9 cellular contexts compared by ENCODE assay signal in the genomic region with DNA sequence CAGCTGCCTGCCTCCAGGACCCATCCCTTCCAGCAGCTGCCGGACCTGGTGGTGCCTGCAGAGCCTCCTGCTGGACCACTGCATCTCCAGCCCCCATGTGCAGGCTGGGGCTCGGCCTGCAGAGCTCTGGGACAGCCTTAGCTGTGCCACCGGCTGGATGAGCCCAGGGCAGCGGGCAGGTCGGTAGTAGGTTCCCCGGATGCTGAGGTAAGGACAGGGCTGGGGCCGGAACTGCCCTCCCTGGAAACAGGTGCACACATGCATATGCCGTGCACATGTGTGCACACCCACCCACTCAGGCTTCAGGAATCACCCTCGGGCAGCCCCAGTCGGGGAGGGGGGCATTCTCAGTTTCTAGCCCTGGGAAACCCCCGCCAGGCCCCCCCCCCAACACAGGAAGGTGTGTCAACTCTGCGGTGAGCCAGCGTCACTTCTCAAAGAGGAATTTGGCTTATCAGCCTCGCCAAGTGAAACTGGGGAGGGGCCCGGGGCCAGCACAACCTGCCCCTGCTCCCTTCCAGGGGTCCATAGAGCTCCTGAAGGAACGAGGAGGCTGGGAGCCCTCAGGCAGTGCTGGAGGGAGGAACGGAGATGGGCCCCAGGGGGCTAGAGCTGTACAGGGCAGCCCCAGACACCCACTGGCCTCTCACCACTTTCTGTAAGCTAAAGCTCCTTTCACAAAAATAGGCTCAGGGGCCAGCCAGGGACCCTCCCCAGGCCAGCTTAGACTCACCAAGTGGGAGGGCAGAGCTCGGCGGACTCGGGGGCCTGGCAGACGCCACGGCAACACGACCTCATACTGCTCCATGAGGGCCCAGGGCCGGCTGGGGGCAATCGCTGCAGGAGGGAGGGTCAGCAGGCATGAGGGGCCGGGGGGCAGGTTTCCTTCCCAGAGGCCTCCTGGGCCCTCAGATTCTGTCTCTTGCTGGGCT. TPM values are rescaled to one million over a fixed set of nuclear protein-coding genes. Genes with fewer than 3 reads are reported as not detected.
DNase-seq lines count a peak whose midpoint lies in the region; ATAC-seq, FAIRE-seq and TF ChIP-seq lines count a peak whose summit lies in the region.
"Had no signal": no experiment of that assay in that cellular context is flagged by ENCODE, and none has a peak within 500 bp of the region (broad histone marks: within the 10 kb centered on the region; RNA-seq: fewer than 3 reads in every experiment).

No MANE protein-coding gene starts in this region.

- DNase-seq in GDM1 (lab: John Stamatoyannopoulos, UW), result peak; percentile 45
- peak; percentile 46 to 68 for DNase-seq in Kasumi-1 (lab: John Stamatoyannopoulos, UW)
- peak; percentile 90 for DNase-seq in activated CD8-positive, alpha-beta memory T cell treated with anti-CD3 and anti-CD28 coated beads for 24 hours
- DNase-seq in kidney, result peak; percentile 79
- no peak for DNase-seq in lower leg skin (ENCODE audit: low spot score in 2 of 2)
- no peak for DNase-seq in pons (ENCODE audit: low spot score)

- H3K9me3 Mint-ChIP-seq in stimulated activated naive CD8-positive, alpha-beta T cell treated with anti-CD3 and anti-CD28 coated beads, Interleukin-15, Interleukin-2, amounts not matched to agents 100 ng/mL and 50 ng/mL, for 24 hours, result no peaks in the 10 kb centered on the region

- TF ChIP-seq POLR2A in lower leg skin (IDR thresholded peaks at IDR 0.05), result no peak

- H3K4me3 ChIP-seq in kidney (ENCODE audit: low read length in 2 of 2) (no peak overlapping the region), lower leg skin (ENCODE audit: low read depth, poor library complexity, severe bottlenecking) (no peak overlapping the region)

- WGBS in lower leg skin, 2 donors, result 28 to 29% methylated on average over 11 to 24 of the region's 26 CpGs

- H3K4me3 Mint-ChIP-seq in stimulated activated naive CD8-positive, alpha-beta T cell treated with anti-CD3 and anti-CD28 coated beads, Interleukin-15, Interleukin-2, amounts not matched to agents 100 ng/mL and 50 ng/mL, for 24 hours, result peak overlapping the region; percentile 87

- no peaks in the 10 kb centered on the region for H3K36me3 Mint-ChIP-seq in stimulated activated naive CD8-positive, alpha-beta T cell treated with anti-CD3 and anti-CD28 coated beads, Interleukin-15, Interleukin-2, amounts not matched to agents 100 ng/mL and 50 ng/mL, for 24 hours (ENCODE audit: low read depth)

- H3K9ac ChIP-seq in kidney (ENCODE audit: low read length in 2 of 2), result no peak overlapping the region

- no peaks in the 10 kb centered on the region for H3K4me1 ChIP-seq in kidney (ENCODE audit: control insufficient read depth in 1 of 2, insufficient read depth in 1 of 2, low read depth in 1 of 2, low read length in 2 of 2)

- no peaks in the 10 kb centered on the region for H3K27me3 Mint-ChIP-seq in stimulated activated naive CD8-positive, alpha-beta T cell treated with anti-CD3 and anti-CD28 coated beads, Interleukin-15, Interleukin-2, amounts not matched to agents 100 ng/mL and 50 ng/mL, for 24 hours

- peaks cover 32% of the 10 kb centered on the region for H3K4me1 Mint-ChIP-seq in stimulated activated naive CD8-positive, alpha-beta T cell treated with anti-CD3 and anti-CD28 coated beads, Interleukin-15, Interleukin-2, amounts not matched to agents 100 ng/mL and 50 ng/mL, for 24 hours (ENCODE audit: low read depth)

- intact Hi-C loops in kidney (cut with DNase I) (no loop called here), lower leg skin (cut with DNase I; ENCODE audit: low total_unique reads) (no loop called here)

- TF ChIP-seq CTCF in kidney (IDR thresholded peaks at IDR 0.05; ENCODE audit: borderline replicate concordance, extremely low read depth, insufficient read depth), result no peak
- TF ChIP-seq CTCF in lower leg skin (IDR thresholded peaks at IDR 0.05), result no peak

- peaks cover 3% of the 10 kb centered on the region in 2 donors for H3K36me3 ChIP-seq in kidney (ENCODE audit: control insufficient read depth in 1 of 2, insufficient read depth in 2 of 2, low read length in 2 of 2)

- no peak overlapping the region for H3K27ac ChIP-seq in kidney (ENCODE audit: low read depth in 2 of 2, low read length in 2 of 2)

- peak overlapping the region; percentile 81 for H3K27ac Mint-ChIP-seq in stimulated activated naive CD8-positive, alpha-beta T cell treated with anti-CD3 and anti-CD28 coated beads, Interleukin-15, Interleukin-2, amounts not matched to agents 100 ng/mL and 50 ng/mL, for 24 hours

- FAIRE-seq in kidney (lab: Jason Lieb, UNC), result no peak
- FAIRE-seq: islet of Langerhans had no signal

- peak; percentile 46 for ATAC-seq in GM21515 (IDR thresholded peaks at IDR 0.05; ENCODE audit: unreplicated experiment)

- H3K9me3 ChIP-seq in kidney (ENCODE audit: control insufficient read depth in 1 of 2, low read length in 2 of 2), result no peaks in the 10 kb centered on the region

RNA-seq across cellular contexts. Expression of a gene that starts 1.7 kb away (rescaled TPM):
- total RNA-seq in kidney (16.6 TPM), lower leg skin (1 to 10 TPM; 3.3 to 5.9 (median 4.6) TPM)
- polyA plus RNA-seq in kidney (ENCODE audit: insufficient read depth, low read depth, low replicate concordance), result 3.4 TPM

RNA-seq across cellular contexts. Expression of a gene that starts 33.7 kb away (rescaled TPM):
- 61.4 TPM for total RNA-seq in kidney
- polyA plus RNA-seq in kidney (ENCODE audit: insufficient read depth, low read depth, low replicate concordance), result 93.3 TPM
- total RNA-seq in lower leg skin, result 10 to 100 TPM; 41.1 to 75.7 (median 43.5) TPM

RNA-seq across cellular contexts. Expression of a gene that starts 33.7 kb away (rescaled TPM):
- total RNA-seq in kidney, result 35.6 TPM
- 50.7 TPM for polyA plus RNA-seq in kidney (ENCODE audit: insufficient read depth, low read depth, low replicate concordance)
- total RNA-seq in lower leg skin, result 10 to 100 TPM; 15.8 to 30.3 (median 22.0) TPM

RNA-seq across cellular contexts. Expression of a gene that starts 37.4 kb away (rescaled TPM):
- total RNA-seq in kidney (3.3 TPM), lower leg skin (under 1 TPM in 2 of 4 donors, not detected in 2; 0.42 to 0.65 TPM)
- polyA plus RNA-seq in kidney (ENCODE audit: insufficient read depth, low read depth, low replicate concordance), result 0.39 TPM

RNA-seq across cellular contexts. Expression of a gene that starts 45.0 kb away (rescaled TPM):
- total RNA-seq in kidney, result not detected
- polyA plus RNA-seq in kidney (ENCODE audit: insufficient read depth, low read depth, low replicate concordance), result not detected
- total RNA-seq in lower leg skin, result not detected

Comparison
In these comparisons a context has a peak if more than half of its experiments do, and no peak if none do; other contexts are left out.
1. DNase-seq: peak in GDM1 (single experiment), Kasumi-1 (2 of 2), activated CD8-positive, alpha-beta memory T cell treated with anti-CD3 and anti-CD28 coated beads for 24 hours (single experiment) and kidney (single experiment); none in lower leg skin (0 of 2) and pons (single experiment).